1 cellular context compared by ENCODE assay signal in the genomic region with DNA sequence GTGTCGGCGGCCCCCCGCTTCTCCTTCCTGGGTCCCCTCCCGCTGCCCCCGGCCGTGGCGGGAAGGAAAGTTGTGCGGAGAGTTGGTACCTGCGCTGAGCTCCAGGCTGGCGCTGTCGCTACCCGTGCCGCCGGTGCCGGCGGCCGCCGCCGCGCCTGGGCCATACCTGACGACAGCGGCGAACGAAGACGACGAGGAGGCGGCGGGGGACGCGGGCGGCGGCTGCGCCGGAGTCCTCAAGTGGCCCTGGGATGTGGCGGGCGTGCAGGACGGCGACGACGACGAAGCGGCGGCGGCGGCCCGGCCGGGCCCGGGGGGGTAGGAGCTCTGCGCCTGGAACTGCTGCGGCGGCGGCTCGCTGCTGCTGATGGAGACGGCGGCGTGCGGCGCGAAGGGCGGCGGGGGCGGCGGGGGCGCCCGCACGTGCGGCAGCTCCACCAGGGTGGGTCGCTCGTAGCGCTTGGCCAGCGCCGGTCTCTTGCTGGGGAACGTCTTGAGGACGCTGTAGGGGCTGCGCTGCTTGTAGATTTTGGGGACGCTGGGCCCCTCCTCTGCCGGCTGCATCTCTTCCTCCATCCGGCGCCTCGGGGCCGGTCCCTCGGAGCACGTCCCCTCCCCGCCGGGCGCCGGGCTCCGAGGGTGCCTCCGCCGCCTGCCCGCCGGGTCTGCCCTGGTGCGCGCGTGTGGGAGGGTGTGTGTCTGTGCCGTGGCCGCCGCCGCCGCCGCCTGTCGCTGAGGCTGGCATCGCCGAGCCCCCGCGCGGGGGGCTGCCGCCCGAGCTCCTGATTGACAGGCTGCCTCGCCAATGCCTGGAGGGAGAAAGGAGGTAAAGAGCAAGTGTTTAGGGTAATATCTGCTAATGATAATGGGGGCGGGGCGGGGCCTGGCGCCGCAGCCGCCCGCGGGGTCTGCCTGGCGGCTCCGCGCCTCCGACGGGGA.
TF ChIP-seq lines count a peak whose summit lies in the region.

No MANE protein-coding gene starts in this region.

TF ChIP-seq in GM23338, 12 proteins besides CTCF, POLR2A, EP300 and RAD21 (continued from another document):
- TF ChIP-seq, protein P1, sequence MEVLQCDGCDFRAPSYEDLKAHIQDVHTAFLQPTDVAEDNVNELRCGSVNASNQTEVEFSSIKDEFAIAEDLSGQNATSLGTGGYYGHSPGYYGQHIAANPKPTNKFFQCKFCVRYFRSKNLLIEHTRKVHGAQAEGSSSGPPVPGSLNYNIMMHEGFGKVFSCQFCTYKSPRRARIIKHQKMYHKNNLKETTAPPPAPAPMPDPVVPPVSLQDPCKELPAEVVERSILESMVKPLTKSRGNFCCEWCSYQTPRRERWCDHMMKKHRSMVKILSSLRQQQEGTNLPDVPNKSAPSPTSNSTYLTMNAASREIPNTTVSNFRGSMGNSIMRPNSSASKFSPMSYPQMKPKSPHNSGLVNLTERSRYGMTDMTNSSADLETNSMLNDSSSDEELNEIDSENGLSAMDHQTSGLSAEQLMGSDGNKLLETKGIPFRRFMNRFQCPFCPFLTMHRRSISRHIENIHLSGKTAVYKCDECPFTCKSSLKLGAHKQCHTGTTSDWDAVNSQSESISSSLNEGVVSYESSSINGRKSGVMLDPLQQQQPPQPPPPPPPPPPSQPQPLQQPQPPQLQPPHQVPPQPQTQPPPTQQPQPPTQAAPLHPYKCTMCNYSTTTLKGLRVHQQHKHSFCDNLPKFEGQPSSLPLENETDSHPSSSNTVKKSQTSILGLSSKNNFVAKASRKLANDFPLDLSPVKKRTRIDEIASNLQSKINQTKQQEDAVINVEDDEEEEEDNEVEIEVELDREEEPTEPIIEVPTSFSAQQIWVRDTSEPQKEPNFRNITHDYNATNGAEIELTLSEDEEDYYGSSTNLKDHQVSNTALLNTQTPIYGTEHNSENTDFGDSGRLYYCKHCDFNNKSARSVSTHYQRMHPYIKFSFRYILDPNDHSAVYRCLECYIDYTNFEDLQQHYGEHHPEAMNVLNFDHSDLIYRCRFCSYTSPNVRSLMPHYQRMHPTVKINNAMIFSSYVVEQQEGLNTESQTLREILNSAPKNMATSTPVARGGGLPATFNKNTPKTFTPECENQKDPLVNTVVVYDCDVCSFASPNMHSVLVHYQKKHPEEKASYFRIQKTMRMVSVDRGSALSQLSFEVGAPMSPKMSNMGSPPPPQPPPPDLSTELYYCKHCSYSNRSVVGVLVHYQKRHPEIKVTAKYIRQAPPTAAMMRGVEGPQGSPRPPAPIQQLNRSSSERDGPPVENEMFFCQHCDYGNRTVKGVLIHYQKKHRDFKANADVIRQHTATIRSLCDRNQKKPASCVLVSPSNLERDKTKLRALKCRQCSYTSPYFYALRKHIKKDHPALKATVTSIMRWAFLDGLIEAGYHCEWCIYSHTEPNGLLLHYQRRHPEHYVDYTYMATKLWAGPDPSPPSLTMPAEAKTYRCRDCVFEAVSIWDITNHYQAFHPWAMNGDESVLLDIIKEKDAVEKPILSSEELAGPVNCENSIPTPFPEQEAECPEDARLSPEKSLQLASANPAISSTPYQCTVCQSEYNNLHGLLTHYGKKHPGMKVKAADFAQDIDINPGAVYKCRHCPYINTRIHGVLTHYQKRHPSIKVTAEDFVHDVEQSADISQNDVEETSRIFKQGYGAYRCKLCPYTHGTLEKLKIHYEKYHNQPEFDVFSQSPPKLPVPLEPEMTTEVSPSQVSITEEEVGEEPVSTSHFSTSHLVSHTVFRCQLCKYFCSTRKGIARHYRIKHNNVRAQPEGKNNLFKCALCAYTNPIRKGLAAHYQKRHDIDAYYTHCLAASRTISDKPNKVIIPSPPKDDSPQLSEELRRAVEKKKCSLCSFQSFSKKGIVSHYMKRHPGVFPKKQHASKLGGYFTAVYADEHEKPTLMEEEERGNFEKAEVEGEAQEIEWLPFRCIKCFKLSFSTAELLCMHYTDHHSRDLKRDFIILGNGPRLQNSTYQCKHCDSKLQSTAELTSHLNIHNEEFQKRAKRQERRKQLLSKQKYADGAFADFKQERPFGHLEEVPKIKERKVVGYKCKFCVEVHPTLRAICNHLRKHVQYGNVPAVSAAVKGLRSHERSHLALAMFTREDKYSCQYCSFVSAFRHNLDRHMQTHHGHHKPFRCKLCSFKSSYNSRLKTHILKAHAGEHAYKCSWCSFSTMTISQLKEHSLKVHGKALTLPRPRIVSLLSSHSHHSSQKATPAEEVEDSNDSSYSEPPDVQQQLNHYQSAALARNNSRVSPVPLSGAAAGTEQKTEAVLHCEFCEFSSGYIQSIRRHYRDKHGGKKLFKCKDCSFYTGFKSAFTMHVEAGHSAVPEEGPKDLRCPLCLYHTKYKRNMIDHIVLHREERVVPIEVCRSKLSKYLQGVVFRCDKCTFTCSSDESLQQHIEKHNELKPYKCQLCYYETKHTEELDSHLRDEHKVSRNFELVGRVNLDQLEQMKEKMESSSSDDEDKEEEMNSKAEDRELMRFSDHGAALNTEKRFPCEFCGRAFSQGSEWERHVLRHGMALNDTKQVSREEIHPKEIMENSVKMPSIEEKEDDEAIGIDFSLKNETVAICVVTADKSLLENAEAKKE (CRISPR knock-in tag; IDR thresholded peaks at IDR 0.05), result no peak
- TF ChIP-seq JUNB (IDR thresholded peaks at IDR 0.05; ENCODE audit: unreplicated experiment) (no peak), ZNF114 (CRISPR knock-in tag; IDR thresholded peaks at IDR 0.05) (0 out of 2 replicates have a peak, but pooled peaks have one; percentile 12), STAT1 (IDR thresholded peaks at IDR 0.05; ENCODE audit: unreplicated experiment) (no peak), EZH2phosphoT487 (IDR thresholded peaks at IDR 0.05; ENCODE audit: unreplicated experiment) (no peak), ZNF331 (CRISPR knock-in tag; IDR thresholded peaks at IDR 0.05; ENCODE audit: low read depth) (no peak), CREB1 (CRISPR knock-in tag; IDR thresholded peaks at IDR 0.05; ENCODE audit: low read depth) (no peak; the same call in 1 of the 2 replicates), EZH2 (IDR thresholded peaks at IDR 0.05; ENCODE audit: low read depth, unreplicated experiment) (no peak), POLR2AphosphoS5 (IDR thresholded peaks at IDR 0.05; ENCODE audit: low read depth) (peak; percentile 48; the same call in 1 of the 2 replicates)
TF ChIP-seq in GM23338: peak in this region for 2.
